Comparison of ENCODE assay signal across 8 cellular contexts in genomic region chr4:73067971-73068394, GRCh38. TPM values are rescaled to one million over a fixed set of nuclear protein-coding genes. Genes with fewer than 3 reads are reported as not detected.
A peak's percentile ranks its signal among the peaks of the same experiment; 100 is the strongest.
DNase-seq lines count a peak whose midpoint lies in the region; ATAC-seq and TF ChIP-seq lines count a peak whose summit lies in the region.

No MANE protein-coding gene starts in this region.

- peaks cover 0 to 14% (median 5%) of the 10 kb centered on the region in 4 donors for H3K36me3 ChIP-seq in liver (ENCODE audit: control insufficient read depth in 4 of 4, insufficient read depth in 3 of 4, low read depth in 1 of 4, low read length in 3 of 4)
- peaks cover 6% of the 10 kb centered on the region for H3K36me3 ChIP-seq in thoracic aorta

- peaks cover 0 to 14% (median under 1%) of the 10 kb centered on the region in 4 donors for H3K4me1 ChIP-seq in liver (ENCODE audit: control insufficient read depth in 4 of 4, insufficient read depth in 4 of 4, low read length in 3 of 4)
- peaks cover 5 to 23% of the 10 kb centered on the region in 2 donors for H3K4me1 ChIP-seq in thoracic aorta (ENCODE audit: control insufficient read depth in 1 of 2, low read depth in 2 of 2)

- TF ChIP-seq RAD21 in liver (IDR thresholded peaks at IDR 0.05) = no peak

- peak overlapping the region; percentile 57 for H3K27ac ChIP-seq in angular gyrus (ENCODE audit: low read depth, low read length)
- peak overlapping the region; percentile 95 to 99 for H3K27ac ChIP-seq in liver (ENCODE audit: low read depth in 1 of 2, low read length in 2 of 2)
- peak overlapping the region; percentile 91 to 92 for H3K27ac ChIP-seq in thoracic aorta

- H3K27me3 ChIP-seq in liver (ENCODE audit: control insufficient read depth in 4 of 4, insufficient read depth in 4 of 4, low read length in 3 of 4) = no peaks in the 10 kb centered on the region
- no peaks in the 10 kb centered on the region for H3K27me3 ChIP-seq in thoracic aorta (replicated peaks; ENCODE audit: insufficient read depth)

- no peak for ATAC-seq in thoracic aorta (ENCODE audit: insufficient number of reproducible peaks, low FRiP score, low read depth)
- no peak for ATAC-seq in HG02870 (IDR thresholded peaks at IDR 0.05; ENCODE audit: unreplicated experiment)

- no peaks in the 10 kb centered on the region for H3K9me3 ChIP-seq in liver (ENCODE audit: control insufficient read depth in 4 of 4, low read length in 3 of 4)
- H3K9me3 ChIP-seq in thoracic aorta = no peaks in the 10 kb centered on the region

- 55% methylated on average over 4 of the region's 4 CpGs for WGBS in liver

- H3K4me3 ChIP-seq in liver (ENCODE audit: low read depth in 1 of 3, low read length in 3 of 3) (peak overlapping the region; percentile 61 to 89 (median 84)), thoracic aorta (peak overlapping the region; percentile 88)

- peak; percentile 30 for DNase-seq in stimulated activated naive CD4-positive, alpha-beta T cell treated with Interleukin-2 at 50 U/mL for 16 hours (lab: John Stamatoyannopoulos, UW)
- no peak for DNase-seq in stimulated activated naive CD4-positive, alpha-beta T cell (lab: John Stamatoyannopoulos, UW)
- DNase-seq in thoracic aorta (ENCODE audit: low spot score) = no peak
- DNase-seq in GM20000 (ENCODE audit: low spot score) = no peak
- DNase-seq in NCI-H2107 treated with DMSO at 0.1 percent for 48 hours (lab: John Stamatoyannopoulos, UW; ENCODE audit: unreplicated experiment) = no peak

- peak overlapping the region; percentile 88 to 90 for H3K9ac ChIP-seq in liver (ENCODE audit: low read depth in 1 of 2, low read length in 2 of 2)

- no peak for TF ChIP-seq CTCF in liver (IDR thresholded peaks at IDR 0.05; ENCODE audit: low read depth, low read length, missing input control)
- TF ChIP-seq CTCF in thoracic aorta (IDR thresholded peaks at IDR 0.05) = no peak
- TF ChIP-seq CTCF in GM20000 (IDR thresholded peaks at IDR 0.05; ENCODE audit: extremely low read depth, missing control alignments) = no peak

TF ChIP-seq in liver, 16 proteins besides CTCF, POLR2A, EP300 and RAD21:
- TF ChIP-seq ATF3 (IDR thresholded peaks at IDR 0.05) (no peak), REST (IDR thresholded peaks at IDR 0.05) (no peak), NR2F2 (IDR thresholded peaks at IDR 0.05) (no peak), RXRA (IDR thresholded peaks at IDR 0.05) (no peak), MAX (IDR thresholded peaks at IDR 0.05) (no peak), HNF4A (conservative IDR thresholded peaks at IDR 0.05) (no peak), HNF4G (IDR thresholded peaks at IDR 0.05) (no peak), ZBTB33 (IDR thresholded peaks at IDR 0.05) (no peak), FOXA2 (IDR thresholded peaks at IDR 0.05) (no peak), GABPA (IDR thresholded peaks at IDR 0.05 in 1 of 2, conservative IDR thresholded peaks at IDR 0.05 in 1 of 2) (no peak), JUND (IDR thresholded peaks at IDR 0.05) (no peak), SP1 (IDR thresholded peaks at IDR 0.05) (no peak), TAF1 (conservative IDR thresholded peaks at IDR 0.05) (no peak), YY1 (IDR thresholded peaks at IDR 0.05) (no peak), EGR1 (IDR thresholded peaks at IDR 0.05; ENCODE audit: low read depth in 2 of 2) (no peak), FOXA1 (IDR thresholded peaks at IDR 0.05) (no peak)

RNA-seq across cellular contexts. Expression of gene COX18, which starts 1.5 kb away (rescaled TPM):
- 10 to 100 TPM; 23.2 to 27.3 TPM for total RNA-seq in liver
- 10 to 100 TPM in 1 of 2 donors, 1 to 10 TPM in 1; 6.2 to 13.6 TPM for polyA plus RNA-seq in liver
- total RNA-seq in thoracic aorta = 10 to 100 TPM; 10.9 to 16.5 TPM
